8 cellular contexts compared by ENCODE assay signal in genomic region chr4:80196259-80197131, GRCh38. TPM values are rescaled to one million over a fixed set of nuclear protein-coding genes. Genes with fewer than 3 reads are reported as not detected.
DNase-seq lines count a peak whose midpoint lies in the region; ATAC-seq and TF ChIP-seq lines count a peak whose summit lies in the region.

No MANE protein-coding gene starts in this region.

- peak overlapping the region; percentile 29; the same call in 1 of the 2 replicates for H2AFZ ChIP-seq in MM.1S (ENCODE audit: low read length)
- peak overlapping the region; percentile 83 for H2AFZ ChIP-seq in osteoblast (ENCODE audit: low read length)

- H3K27ac Mint-ChIP-seq in dendritic cell treated with granulocyte-macrophage colony-stimulating factor and Interleukin-4, amounts not matched to agents 40 ng/mL and 50 ng/mL, for 4 days = peak overlapping the region; percentile 19

- DNase-seq in D341Med (ENCODE audit: low spot score) = peak; percentile 66
- no peak for DNase-seq in MM.1S
- DNase-seq in osteoblast (ENCODE audit: insufficient read length, low spot score, missing footprints) = peak; percentile 70
- DNase-seq in HT-29 (ENCODE audit: low spot score) = no peak
- DNase-seq in OCI-M2 (lab: John Stamatoyannopoulos, UW; ENCODE audit: unreplicated experiment) = no peak

- peak overlapping the region; percentile 54; the same call in 1 of the 2 replicates for H3K4me2 ChIP-seq in MM.1S (ENCODE audit: low read depth, low read length)
- H3K4me2 ChIP-seq in osteoblast (ENCODE audit: insufficient read depth, low read length) = peak overlapping the region; percentile 91

- H3K9ac ChIP-seq in MM.1S (ENCODE audit: low read length) = no peak overlapping the region

- H3K9me3 Mint-ChIP-seq in dendritic cell treated with granulocyte-macrophage colony-stimulating factor and Interleukin-4, amounts not matched to agents 40 ng/mL and 50 ng/mL, for 4 days = no peaks in the 10 kb centered on the region

- no peaks in the 10 kb centered on the region for H4K20me1 ChIP-seq in MM.1S (ENCODE audit: insufficient read depth, low read length)
- no peaks in the 10 kb centered on the region for H4K20me1 ChIP-seq in osteoblast (ENCODE audit: insufficient read depth, low read length)

- H3K27me3 Mint-ChIP-seq in dendritic cell treated with granulocyte-macrophage colony-stimulating factor and Interleukin-4, amounts not matched to agents 40 ng/mL and 50 ng/mL, for 4 days = peaks cover 68% of the 10 kb centered on the region

- peak overlapping the region; percentile 63 for H3K4me3 Mint-ChIP-seq in dendritic cell treated with granulocyte-macrophage colony-stimulating factor and Interleukin-4, amounts not matched to agents 40 ng/mL and 50 ng/mL, for 4 days

- H3K9me2 ChIP-seq in MM.1S (replicated peaks; ENCODE audit: insufficient read depth, low read length) = no peaks in the 10 kb centered on the region

- no peaks in the 10 kb centered on the region for H3F3A ChIP-seq in MM.1S (ENCODE audit: insufficient read depth, low read length)

- TF ChIP-seq CTCF in MM.1S (IDR thresholded peaks at IDR 0.05; ENCODE audit: low read length) (no peak), osteoblast (IDR thresholded peaks at IDR 0.05; ENCODE audit: extremely low read depth, low read depth, low read length) (no peak)

- no peaks in the 10 kb centered on the region for H3K27me3 ChIP-seq in MM.1S (replicated peaks; ENCODE audit: insufficient read depth, low read length)
- H3K27me3 ChIP-seq in osteoblast (ENCODE audit: insufficient read depth, low read length) = no peaks in the 10 kb centered on the region

- no peaks in the 10 kb centered on the region for H3K79me2 ChIP-seq in MM.1S (ENCODE audit: low read length)
- peaks cover 16% of the 10 kb centered on the region for H3K79me2 ChIP-seq in osteoblast (ENCODE audit: insufficient read depth, low read length)

- no peaks in the 10 kb centered on the region for H3K36me3 ChIP-seq in MM.1S (replicated peaks; ENCODE audit: insufficient read depth, low read length)
- H3K36me3 ChIP-seq in osteoblast (ENCODE audit: insufficient read depth, low read length) = no peaks in the 10 kb centered on the region

- H3K27ac ChIP-seq in MM.1S (ENCODE audit: low read length) = no peak overlapping the region
- H3K27ac ChIP-seq in osteoblast (ENCODE audit: low read depth, low read length) = no peak overlapping the region

- no peaks in the 10 kb centered on the region for H3K36me3 Mint-ChIP-seq in dendritic cell treated with granulocyte-macrophage colony-stimulating factor and Interleukin-4, amounts not matched to agents 40 ng/mL and 50 ng/mL, for 4 days (ENCODE audit: low read depth)

- H3K4me1 ChIP-seq in MM.1S (ENCODE audit: low read length) (no peaks in the 10 kb centered on the region), osteoblast (ENCODE audit: insufficient read depth, low read length) (peaks cover 22% of the 10 kb centered on the region)

- H3K4me1 Mint-ChIP-seq in dendritic cell treated with granulocyte-macrophage colony-stimulating factor and Interleukin-4, amounts not matched to agents 40 ng/mL and 50 ng/mL, for 4 days (ENCODE audit: low read depth) = peaks cover 40% of the 10 kb centered on the region

- intact Hi-C loops in dendritic cell treated with granulocyte-macrophage colony-stimulating factor and Interleukin-4, amounts not matched to agents 40 ng/mL and 50 ng/mL, for 4 days (cut with micrococcal nuclease) = loop anchor here (10.0 kb wide), 1 partner anchor 1252 kb away; no protein-coding TSS in a partner anchor

- H3K4me3 ChIP-seq in MM.1S (ENCODE audit: low read length) = peak overlapping the region; percentile 37
- peak overlapping the region; percentile 73 for H3K4me3 ChIP-seq in osteoblast (ENCODE audit: insufficient read depth, low read length)

- ATAC-seq in GM18873 (IDR thresholded peaks at IDR 0.05; ENCODE audit: low FRiP score, unreplicated experiment) (no peak), HG02970 (IDR thresholded peaks at IDR 0.05; ENCODE audit: low FRiP score, unreplicated experiment) (no peak)

- H3K9me3 ChIP-seq in MM.1S (replicated peaks; ENCODE audit: insufficient read depth, low read length) (no peaks in the 10 kb centered on the region), osteoblast (ENCODE audit: low read depth, low read length) (no peaks in the 10 kb centered on the region)

RNA-seq across cellular contexts. Expression of gene PRDM8, which starts 0.8 kb away (rescaled TPM):
- total RNA-seq in osteoblast = 3.6 and 5.0 TPM in 2 replicates
- 5.7 and 7.0 TPM in 2 replicates for total RNA-seq in HT-29 (2014; rRNA removed; shearing (Covaris generic))

Comparison
In these comparisons a context has a peak if more than half of its experiments do, and no peak if none do; other contexts are left out.
1. DNase-seq: peak in D341Med (single experiment) and osteoblast (single experiment); none in MM.1S (single experiment), HT-29 (single experiment) and OCI-M2 (single experiment).